20 cellular contexts compared by ENCODE assay signal in genomic region chr15:51318382-51319150, GRCh38. TPM values are rescaled to one million over a fixed set of nuclear protein-coding genes. Genes with fewer than 3 reads are reported as not detected.
A peak's percentile ranks its signal among the peaks of the same experiment; 100 is the strongest.
DNase-seq lines count a peak whose midpoint lies in the region; ATAC-seq, FAIRE-seq and TF ChIP-seq lines count a peak whose summit lies in the region.
"Had no signal": no experiment of that assay in that cellular context is flagged by ENCODE, and none has a peak within 500 bp of the region (broad histone marks: within the 10 kb centered on the region; RNA-seq: fewer than 3 reads in every experiment).

No MANE protein-coding gene starts in this region.

- TF ChIP-seq CTCF in esophagus squamous epithelium (IDR thresholded peaks at IDR 0.05), result no peak

- peak overlapping the region; percentile 5 for H2BK120ac ChIP-seq in trophoblast cell (ENCODE audit: insufficient read depth, low read length, poor library complexity)

- peak overlapping the region; percentile 22 for H3K27ac ChIP-seq in trophoblast cell (ENCODE audit: low read depth, low read length)
- peak overlapping the region in 1 of 4 donors; percentile 24 for H3K27ac ChIP-seq in esophagus squamous epithelium
- H3K27ac ChIP-seq: SK-N-MC had no signal

- no peak overlapping the region for H3K23ac ChIP-seq in trophoblast cell (ENCODE audit: low read length)

- H3K4me2 ChIP-seq in trophoblast cell (ENCODE audit: low read length), result no peak overlapping the region

- H4K91ac ChIP-seq in trophoblast cell (ENCODE audit: low read depth, low read length), result peak overlapping the region; percentile 66

- H3K36me3 ChIP-seq in adipocyte (ENCODE audit: control insufficient read depth, insufficient read depth, low read length, severe bottlenecking) (no peaks in the 10 kb centered on the region), trophoblast cell (ENCODE audit: control insufficient read depth in 1 of 2, insufficient read depth in 2 of 2, low read length in 2 of 2) (peaks cover 0 to 3% of the 10 kb centered on the region in 2 experiments), esophagus squamous epithelium (no peaks in the 10 kb centered on the region)
- H3K36me3 ChIP-seq: BE2C had no signal

- H3K4ac ChIP-seq in trophoblast cell (ENCODE audit: low read depth, low read length), result no peak overlapping the region

- H3K79me2 ChIP-seq in trophoblast cell (ENCODE audit: control insufficient read depth, insufficient read depth, low read length, poor library complexity), result peaks cover 5% of the 10 kb centered on the region

- no peak for FAIRE-seq in urothelium cell line (lab: Jason Lieb, UNC)
- FAIRE-seq: D721Med, GM19239 had no signal

- H4K8ac ChIP-seq in trophoblast cell (ENCODE audit: low read depth, low read length), result no peak overlapping the region

- peaks cover 67% of the 10 kb centered on the region for H3K4me1 ChIP-seq in adipocyte (ENCODE audit: control insufficient read depth, insufficient read depth, low read length)
- peaks cover 22 to 26% of the 10 kb centered on the region in 2 experiments for H3K4me1 ChIP-seq in trophoblast cell (ENCODE audit: control insufficient read depth in 1 of 2, insufficient read depth in 2 of 2, low read length in 2 of 2)
- no peaks in the 10 kb centered on the region for H3K4me1 ChIP-seq in esophagus squamous epithelium
- H3K4me1 ChIP-seq: BE2C had no signal

- no peak overlapping the region for H3K4me3 ChIP-seq in adipocyte (ENCODE audit: low read length)
- no peak overlapping the region for H3K4me3 ChIP-seq in trophoblast cell (ENCODE audit: low read depth, low read length)
- H3K4me3 ChIP-seq in esophagus squamous epithelium, result no peak overlapping the region
- H3K4me3 ChIP-seq: SK-N-MC had no signal

- H3K79me1 ChIP-seq in trophoblast cell (ENCODE audit: low read length), result peaks cover 30% of the 10 kb centered on the region

- H3K18ac ChIP-seq in trophoblast cell (ENCODE audit: low read length), result no peak overlapping the region

- H2BK12ac ChIP-seq in trophoblast cell (ENCODE audit: low read length), result peak overlapping the region; percentile 73

- H3K27me3 ChIP-seq in adipocyte (replicated peaks; ENCODE audit: control insufficient read depth, insufficient read depth, low read length), result no peaks in the 10 kb centered on the region
- no peaks in the 10 kb centered on the region for H3K27me3 ChIP-seq in trophoblast cell (ENCODE audit: insufficient read depth, low read length)
- peaks cover 0 to 9% (median 0%) of the 10 kb centered on the region in 4 donors for H3K27me3 ChIP-seq in esophagus squamous epithelium
- H3K27me3 ChIP-seq: BE2C had no signal

- H4K12ac ChIP-seq in trophoblast cell (ENCODE audit: low read depth, low read length), result no peak overlapping the region

- TF ChIP-seq POLR2A in esophagus squamous epithelium (IDR thresholded peaks at IDR 0.05), result no peak

- intact Hi-C loops in esophagus squamous epithelium (cut with DNase I), result no loop called here

- H3K9me3 ChIP-seq in adipocyte (ENCODE audit: control insufficient read depth, low read length) (no peaks in the 10 kb centered on the region), trophoblast cell (ENCODE audit: insufficient read depth, low read depth, low read length) (no peaks in the 10 kb centered on the region), esophagus squamous epithelium (no peaks in the 10 kb centered on the region)
- H3K9me3 ChIP-seq: BE2C had no signal

- peak overlapping the region; percentile 7 for H3K9ac ChIP-seq in adipocyte (ENCODE audit: low read length)
- no peak overlapping the region for H3K9ac ChIP-seq in trophoblast cell (ENCODE audit: low read length)

- no CpG with 5 or more reads among the region's 7 CpGs for WGBS in trophoblast cell (ENCODE audit: extremely low coverage, insufficient coverage, insufficient read length)
- WGBS in esophagus squamous epithelium, 2 donors, result 61 to 71% methylated on average over 6 to 7 of the region's 7 CpGs

- DNase-seq in GM04503 (ENCODE audit: low read depth) (peak; percentile 68), adipocyte (ENCODE audit: low read depth) (peak; percentile 13), fibroblast of peridontal ligament (ENCODE audit: extremely low read depth) (peak; percentile 83), trophoblast cell (peak; percentile 41 to 87), esophagus squamous epithelium (lab: John Stamatoyannopoulos, UW) (no peak), urothelium cell line (ENCODE audit: low spot score) (no peak)
- no peak for DNase-seq in activated effector memory CD4-positive, alpha-beta T cell treated with anti-CD3 and anti-CD28 coated beads, Interleukin-2, amount 50 U/mL, for 16 hours
- DNase-seq: activated CD4-positive, alpha-beta T cell treated with anti-CD3 and anti-CD28 coated beads, Interleukin-2, amount 10 ng/mL, durations not matched to agents 24 days and 14 days; activated naive CD4-positive, alpha-beta T cell treated with anti-CD3 and anti-CD28 coated beads, Interleukin-2, amount 50 U/mL, for 16 hours; BE2C; central memory CD4-positive, alpha-beta T cell; effector memory CD8-positive, alpha-beta T cell; mesendoderm; MV-4-11; NCI-H526 treated with DMSO at 0.1 percent for 48 hours had no signal

- no peak for ATAC-seq in GM19023 (IDR thresholded peaks at IDR 0.05; ENCODE audit: unreplicated experiment)
- ATAC-seq: effector memory CD8-positive, alpha-beta T cell had no signal

- no peak overlapping the region for H2AFZ ChIP-seq in trophoblast cell (ENCODE audit: insufficient read depth, low read length, poor library complexity)

- peak overlapping the region; percentile 2 for H3K14ac ChIP-seq in trophoblast cell (ENCODE audit: low read length)

- H2BK5ac ChIP-seq in trophoblast cell (ENCODE audit: low read depth, low read length, poor library complexity), result peak overlapping the region; percentile 9

- H2AK5ac ChIP-seq in trophoblast cell (ENCODE audit: low read length), result no peak overlapping the region

RNA-seq across cellular contexts. Expression of gene CYP19A1, which starts 19.8 kb away (rescaled TPM):
- polyA plus RNA-seq in trophoblast cell (2013), result 819 and 922 TPM in 2 replicates
- total RNA-seq in esophagus squamous epithelium, result under 1 TPM in 1 of 4 donors, not detected in 3; 0.38 TPM
- total RNA-seq: neural crest cell had no signal

RNA-seq across cellular contexts. Expression of gene GLDN, which starts 22.9 kb away (rescaled TPM):
- 10.9 and 12.0 TPM in 2 replicates for polyA plus RNA-seq in trophoblast cell (2013)
- 1 to 10 TPM in 1 of 4 donors, under 1 TPM in 3; 0.31 to 2.1 (median 0.74) TPM for total RNA-seq in esophagus squamous epithelium
- total RNA-seq: activated CD4-positive, alpha-beta T cell treated with anti-CD3 and anti-CD28 coated beads, Interleukin-2, amount 10 ng/mL, durations not matched to agents 24 days and 14 days had no signal

Comparison
In these comparisons a context has a peak if more than half of its experiments do, and no peak if none do; other contexts are left out.
1. DNase-seq: peak in GM04503 (single experiment), adipocyte (single experiment), fibroblast of peridontal ligament (single experiment) and trophoblast cell (2 of 2); none in esophagus squamous epithelium (single experiment), urothelium cell line (single experiment) and activated effector memory CD4-positive, alpha-beta T cell treated with anti-CD3 and anti-CD28 coated beads, Interleukin-2, amount 50 U/mL, for 16 hours (single experiment).